Comparison of ENCODE assay signal across 1 cellular context in genomic region chr20:19920388-19921138, GRCh38.
TF ChIP-seq lines count a peak whose summit lies in the region.

No MANE protein-coding gene starts in this region.

TF ChIP-seq in GM23338, 12 proteins besides CTCF, POLR2A, EP300 and RAD21 (continued from another document):
- no peak for TF ChIP-seq ZNF462 (CRISPR knock-in tag; IDR thresholded peaks at IDR 0.05)
